Comparison of ENCODE assay signal across 8 cellular contexts in the genomic region with DNA sequence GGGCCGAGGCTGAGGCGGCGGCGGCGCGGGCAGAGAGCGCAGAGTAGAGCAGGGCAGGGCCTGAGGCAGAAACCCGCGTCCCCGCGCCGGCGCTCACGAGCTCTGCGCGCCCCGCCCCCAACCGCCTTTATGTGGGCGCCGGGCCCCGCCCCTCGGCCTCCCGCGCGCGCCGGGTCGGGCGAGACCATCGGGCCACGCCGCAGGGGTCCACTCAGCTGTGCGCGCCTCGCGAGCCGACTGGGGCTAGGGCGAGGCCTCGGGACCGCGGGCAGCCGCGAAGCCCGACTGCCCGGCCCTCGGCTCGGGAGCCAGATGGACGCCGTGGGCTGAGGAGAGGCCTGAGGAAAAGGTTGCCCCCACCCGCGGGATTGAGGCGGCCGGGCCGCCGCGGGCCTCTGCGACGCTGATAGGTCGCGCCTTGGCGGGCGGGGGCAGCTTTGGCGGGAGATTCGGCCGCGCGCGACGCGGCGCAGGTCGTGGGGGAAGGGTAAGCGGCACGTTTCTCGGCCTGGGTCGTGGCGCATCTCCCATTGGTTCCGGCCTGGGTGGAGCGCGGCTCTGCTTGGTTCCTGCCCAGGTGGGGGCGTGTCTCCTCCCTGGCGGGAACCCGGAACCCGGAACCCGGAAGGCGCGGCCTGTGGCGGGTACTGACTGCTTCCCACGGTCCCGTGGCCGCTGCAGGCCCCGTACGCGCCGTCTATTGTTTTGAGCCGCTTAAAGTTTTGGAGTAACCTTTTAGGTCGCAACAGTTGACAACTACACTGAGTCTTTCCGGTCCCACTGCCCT. TPM values are rescaled to one million over a fixed set of nuclear protein-coding genes. Genes with fewer than 3 reads are reported as not detected.
DNase-seq lines count a peak whose midpoint lies in the region; ATAC-seq and TF ChIP-seq lines count a peak whose summit lies in the region.

A gene (minus strand): TSS at position 104 of the 787 bp plus-strand sequence. CDS start 131 bp downstream, outside the sequence.

- TF ChIP-seq CTCF in gastroesophageal sphincter (IDR thresholded peaks at IDR 0.05): no peak
- no peak for TF ChIP-seq CTCF in suprapubic skin (IDR thresholded peaks at IDR 0.05)

- H3K4me3 ChIP-seq in GM08714 (ENCODE audit: low read length): peak within 1 kb of the TSS; percentile 78
- H3K4me3 ChIP-seq in SK-N-MC: peak within 1 kb of the TSS; percentile 99
- H3K4me3 ChIP-seq in gastroesophageal sphincter: peak within 1 kb of the TSS; percentile 45 to 96
- H3K4me3 ChIP-seq in suprapubic skin: peak within 1 kb of the TSS; percentile 87

- H3K9me3 ChIP-seq in SK-N-MC (ENCODE audit: low read depth, low read length): no peaks in the 10 kb centered on the region
- H3K9me3 ChIP-seq in gastroesophageal sphincter: no peaks in the 10 kb centered on the region
- no peaks in the 10 kb centered on the region for H3K9me3 ChIP-seq in suprapubic skin

- peak within 1 kb of the TSS; percentile 100 for H3K4me3 Mint-ChIP-seq in activated naive CD4-positive, alpha-beta T cell treated with anti-CD3 and anti-CD28 coated beads, Interleukin-2, amount 10 ng/mL, durations not matched to agents 7 days and 5 days

- H3K36me3 ChIP-seq in SK-N-MC (ENCODE audit: insufficient read depth, low read length): peaks cover 27% of the 10 kb centered on the region
- H3K36me3 ChIP-seq in gastroesophageal sphincter: peaks cover 0 to 26% of the 10 kb centered on the region in 2 donors
- peaks cover 8% of the 10 kb centered on the region for H3K36me3 ChIP-seq in suprapubic skin

- H3K27ac Mint-ChIP-seq in activated naive CD4-positive, alpha-beta T cell treated with anti-CD3 and anti-CD28 coated beads, Interleukin-2, amount 10 ng/mL, durations not matched to agents 7 days and 5 days: peak within 1 kb of the TSS; percentile 97

- ATAC-seq in HG02588 (IDR thresholded peaks at IDR 0.05; ENCODE audit: unreplicated experiment): peak; percentile 70
- peak; percentile 95 for ATAC-seq in gastroesophageal sphincter

- CTCF ChIA-PET in activated naive CD4-positive, alpha-beta T cell treated with anti-CD3 and anti-CD28 coated beads, Interleukin-2, amount 10 ng/mL, durations not matched to agents 7 days and 5 days (lab: Charles Lee): interaction anchor here (1.0 to 3.3 kb wide), 3 partner anchors 8 to 19 kb away, joined by 3 to 26 read pairs (median 3); a partner anchor contains a TSS

- H3K27me3 ChIP-seq in gastroesophageal sphincter (no peaks in the 10 kb centered on the region), suprapubic skin (no peaks in the 10 kb centered on the region)

- peak; percentile 91 to 92 for TF ChIP-seq POLR2A in gastroesophageal sphincter (IDR thresholded peaks at IDR 0.05)
- peak; percentile 62 to 71 for TF ChIP-seq POLR2A in suprapubic skin (IDR thresholded peaks at IDR 0.05)

- peaks cover 0 to 74% (median 23%) of the 10 kb centered on the region in 3 donors for H3K4me1 ChIP-seq in gastroesophageal sphincter
- H3K4me1 ChIP-seq in suprapubic skin: peaks cover 71% of the 10 kb centered on the region

- H3K4me1 Mint-ChIP-seq in activated naive CD4-positive, alpha-beta T cell treated with anti-CD3 and anti-CD28 coated beads, Interleukin-2, amount 10 ng/mL, durations not matched to agents 7 days and 5 days: peaks cover 67% of the 10 kb centered on the region

- peaks cover 3% of the 10 kb centered on the region for H3K27me3 Mint-ChIP-seq in activated naive CD4-positive, alpha-beta T cell treated with anti-CD3 and anti-CD28 coated beads, Interleukin-2, amount 10 ng/mL, durations not matched to agents 7 days and 5 days

- no peaks in the 10 kb centered on the region for H3K9me3 Mint-ChIP-seq in activated naive CD4-positive, alpha-beta T cell treated with anti-CD3 and anti-CD28 coated beads, Interleukin-2, amount 10 ng/mL, durations not matched to agents 7 days and 5 days

- TF ChIP-seq EP300 in gastroesophageal sphincter (IDR thresholded peaks at IDR 0.05): no peak
- TF ChIP-seq EP300 in suprapubic skin (IDR thresholded peaks at IDR 0.05): no peak

- WGBS in gastroesophageal sphincter (ENCODE audit: low coverage in 1 of 2), 2 donors: 0% methylated on average over 2 of the region's 98 CpGs; no CpG with 5 or more reads in 1 of the 2 donors
- WGBS in suprapubic skin: 0% methylated on average over 44 of the region's 98 CpGs

- peaks cover 48% of the 10 kb centered on the region for H3K36me3 Mint-ChIP-seq in activated naive CD4-positive, alpha-beta T cell treated with anti-CD3 and anti-CD28 coated beads, Interleukin-2, amount 10 ng/mL, durations not matched to agents 7 days and 5 days

- H3K27ac ChIP-seq in SK-N-MC (peak within 1 kb of the TSS; percentile 99), gastroesophageal sphincter (peak within 1 kb of the TSS; percentile 90 to 100 (median 98)), suprapubic skin (peak within 1 kb of the TSS; percentile 99)

- peak within 1 kb of the TSS; percentile 99 for H3K9ac ChIP-seq in SK-N-MC (ENCODE audit: insufficient read length)

- peak; percentile 89 for DNase-seq in NCI-H1048 (lab: John Stamatoyannopoulos, UW)
- peak; percentile 86 for DNase-seq in SK-N-MC (ENCODE audit: low read depth, low spot score)
- DNase-seq in activated naive CD4-positive, alpha-beta T cell treated with anti-CD3 and anti-CD28 coated beads, Interleukin-2, amount 10 ng/mL, durations not matched to agents 7 days and 5 days: peak; percentile 99
- peak; percentile 88 for DNase-seq in occipital lobe (lab: John Stamatoyannopoulos, UW)
- DNase-seq in suprapubic skin (ENCODE audit: low spot score in 2 of 2): peak; percentile 98

RNA-seq across cellular contexts. Expression of the gene that starts here (rescaled TPM):
- total RNA-seq in gastroesophageal sphincter (10 to 100 TPM; 34.1 to 54.0 (median 38.6) TPM), occipital lobe (48.8 TPM), suprapubic skin (10 to 100 TPM; 36.9 to 59.1 (median 40.8) TPM)

Comparison
In these comparisons a context has a peak if more than half of its experiments do, and no peak if none do; other contexts are left out.
1. Peak in every context shown above with its lines: DNase-seq, ATAC-seq, H3K4me3 ChIP-seq and H3K27ac ChIP-seq.